Comparison of ENCODE assay signal across 1 cellular context in the genomic region with DNA sequence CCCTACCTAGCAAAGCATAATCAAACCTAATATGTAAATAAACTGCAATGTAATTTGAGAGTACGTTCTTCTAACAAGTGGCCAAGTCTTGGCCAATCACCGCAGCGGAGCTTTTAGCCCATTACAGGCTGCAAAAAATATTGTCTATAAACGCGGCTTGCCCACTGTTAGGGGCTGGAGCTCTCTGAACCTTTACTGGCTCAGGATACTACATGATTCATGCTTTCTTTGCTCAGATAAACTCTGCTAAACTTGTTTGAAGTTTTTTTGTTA.
TF ChIP-seq lines count a peak whose summit lies in the region.

No MANE protein-coding gene starts in this region.

TF ChIP-seq in liver, 16 proteins besides CTCF, POLR2A, EP300 and RAD21 (continued from another document):
- TF ChIP-seq ATF3 (IDR thresholded peaks at IDR 0.05), result no peak
